In the genomic region with DNA sequence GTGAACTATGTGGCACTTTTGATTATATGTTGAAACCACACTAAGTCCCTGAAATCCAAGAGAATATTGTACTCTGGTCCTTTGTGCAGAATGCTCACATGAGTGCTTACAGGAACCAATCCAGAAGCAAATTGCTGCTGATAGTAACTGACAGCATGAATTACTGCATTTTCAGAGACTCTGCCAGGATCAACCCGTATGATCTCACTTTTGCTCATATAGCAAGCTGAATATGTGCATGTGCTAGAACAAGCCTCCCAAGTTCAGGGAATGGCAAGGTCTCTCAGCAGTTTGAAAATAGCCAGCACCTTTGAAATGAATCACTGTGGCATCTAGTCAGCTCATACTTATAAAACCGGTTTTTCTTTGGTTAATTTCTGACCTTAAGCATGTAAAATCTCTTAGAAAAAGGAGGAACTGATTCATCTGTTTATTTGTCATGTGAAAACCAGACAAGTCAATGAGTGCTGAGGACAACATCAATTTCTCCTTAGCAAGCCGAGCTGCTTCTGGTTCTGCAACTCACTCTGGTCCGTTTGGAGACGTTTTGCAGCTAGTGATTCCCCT, we compare ENCODE assay signal across 8 cellular contexts.
A peak's percentile ranks its signal among the peaks of the same experiment; 100 is the strongest.
DNase-seq lines count a peak whose midpoint lies in the region; ATAC-seq, FAIRE-seq and TF ChIP-seq lines count a peak whose summit lies in the region.

No MANE protein-coding gene starts in this region.

- no peaks in the 10 kb centered on the region for H3K36me3 Mint-ChIP-seq in activated CD4-positive, alpha-beta memory T cell treated with anti-CD3 and anti-CD28 coated beads for 36 hours
- no peaks in the 10 kb centered on the region for H3K36me3 Mint-ChIP-seq in activated CD4-positive, alpha-beta memory T cell treated with anti-CD3 and anti-CD28 coated beads, Interleukin-2, amount 10 ng/mL, durations not matched to agents 7 days and 5 days (ENCODE audit: low read depth)

- no peaks in the 10 kb centered on the region for H3K9me3 Mint-ChIP-seq in activated CD4-positive, alpha-beta memory T cell treated with anti-CD3 and anti-CD28 coated beads for 36 hours
- H3K9me3 Mint-ChIP-seq in activated CD4-positive, alpha-beta memory T cell treated with anti-CD3 and anti-CD28 coated beads, Interleukin-2, amount 10 ng/mL, durations not matched to agents 7 days and 5 days: peaks cover 4% of the 10 kb centered on the region

- FAIRE-seq in bronchial epithelial cell (lab: Jason Lieb, UNC): peak; percentile 99

- H3K4me1 ChIP-seq in thoracic aorta (ENCODE audit: control insufficient read depth in 1 of 2, low read depth in 2 of 2): peaks cover 10 to 14% of the 10 kb centered on the region in 2 donors
- peaks cover 0 to 23% (median 9%) of the 10 kb centered on the region in 4 donors for H3K4me1 ChIP-seq in tibial artery

- no peaks in the 10 kb centered on the region for H3K4me1 Mint-ChIP-seq in activated CD4-positive, alpha-beta memory T cell treated with anti-CD3 and anti-CD28 coated beads for 36 hours (ENCODE audit: low read depth)
- H3K4me1 Mint-ChIP-seq in activated CD4-positive, alpha-beta memory T cell treated with anti-CD3 and anti-CD28 coated beads, Interleukin-2, amount 10 ng/mL, durations not matched to agents 7 days and 5 days: peaks cover 15% of the 10 kb centered on the region

- H3K27ac ChIP-seq in thoracic aorta (peak overlapping the region in 1 of 2 donors; percentile 2), tibial artery (peak overlapping the region in 1 of 2 donors; percentile 9)

- peak; percentile 65 for ATAC-seq in HG03066 (IDR thresholded peaks at IDR 0.05; ENCODE audit: low read depth, unreplicated experiment)
- ATAC-seq in thoracic aorta (ENCODE audit: insufficient number of reproducible peaks, low FRiP score, low read depth): no peak

- H3K4me3 Mint-ChIP-seq in activated CD4-positive, alpha-beta memory T cell treated with anti-CD3 and anti-CD28 coated beads for 36 hours: no peak overlapping the region
- no peak overlapping the region for H3K4me3 Mint-ChIP-seq in activated CD4-positive, alpha-beta memory T cell treated with anti-CD3 and anti-CD28 coated beads, Interleukin-2, amount 10 ng/mL, durations not matched to agents 7 days and 5 days

- peaks cover 9% of the 10 kb centered on the region for H3K27me3 Mint-ChIP-seq in activated CD4-positive, alpha-beta memory T cell treated with anti-CD3 and anti-CD28 coated beads for 36 hours
- no peaks in the 10 kb centered on the region for H3K27me3 Mint-ChIP-seq in activated CD4-positive, alpha-beta memory T cell treated with anti-CD3 and anti-CD28 coated beads, Interleukin-2, amount 10 ng/mL, durations not matched to agents 7 days and 5 days

- POLR2A ChIA-PET in activated CD4-positive, alpha-beta memory T cell treated with anti-CD3 and anti-CD28 coated beads for 36 hours (lab: Charles Lee): no interaction called here
- POLR2A ChIA-PET in activated CD4-positive, alpha-beta memory T cell treated with anti-CD3 and anti-CD28 coated beads, Interleukin-2, amount 10 ng/mL, durations not matched to agents 7 days and 5 days (lab: Charles Lee): no interaction called here

- TF ChIP-seq CTCF in bronchial epithelial cell (IDR thresholded peaks at IDR 0.05; ENCODE audit: insufficient read depth, low read length, severe bottlenecking) (no peak), thoracic aorta (IDR thresholded peaks at IDR 0.05) (no peak), tibial artery (IDR thresholded peaks at IDR 0.05) (no peak)

- peak; percentile 14 for DNase-seq in activated CD4-positive, alpha-beta memory T cell treated with anti-CD3 and anti-CD28 coated beads for 36 hours
- DNase-seq in activated CD4-positive, alpha-beta memory T cell treated with anti-CD3 and anti-CD28 coated beads, Interleukin-2, amount 10 ng/mL, durations not matched to agents 7 days and 5 days: no peak
- DNase-seq in bronchial epithelial cell (ENCODE audit: low read depth): peak; percentile 100
- DNase-seq in thoracic aorta (ENCODE audit: low spot score): no peak
- DNase-seq in HUDEP-2 (lab: John Stamatoyannopoulos, UW; ENCODE audit: unreplicated experiment in 76 of 76): no peak
- no peak for DNase-seq in DMS79 treated with DMSO at 0.1 percent for 48 hours (lab: John Stamatoyannopoulos, UW)
- DNase-seq in tibial artery: no peak

- H3K9me3 ChIP-seq in thoracic aorta (no peaks in the 10 kb centered on the region), tibial artery (no peaks in the 10 kb centered on the region)

- intact Hi-C loops in activated CD4-positive, alpha-beta memory T cell treated with anti-CD3 and anti-CD28 coated beads for 36 hours (cut with micrococcal nuclease): loop anchor here (1.0 to 2.0 kb wide), 2 partner anchors 43 to 63 kb away; no protein-coding TSS in a partner anchor
- intact Hi-C loops in tibial artery (cut with DNase I; ENCODE audit: low total_unique reads): no loop called here

- no peaks in the 10 kb centered on the region for H3K27me3 ChIP-seq in bronchial epithelial cell (ENCODE audit: control insufficient read depth, insufficient read depth, low read length)
- H3K27me3 ChIP-seq in thoracic aorta (replicated peaks; ENCODE audit: insufficient read depth): no peaks in the 10 kb centered on the region
- H3K27me3 ChIP-seq in tibial artery: no peaks in the 10 kb centered on the region

- H3K4me3 ChIP-seq in bronchial epithelial cell (ENCODE audit: low read depth, low read length) (no peak overlapping the region), thoracic aorta (peak overlapping the region; percentile 5), tibial artery (peak overlapping the region in 1 of 2 donors; percentile 5)

- H3K36me3 ChIP-seq in bronchial epithelial cell (ENCODE audit: control insufficient read depth, insufficient read depth, low read length) (no peaks in the 10 kb centered on the region), thoracic aorta (no peaks in the 10 kb centered on the region), tibial artery (no peaks in the 10 kb centered on the region)

- CTCF ChIA-PET in activated CD4-positive, alpha-beta memory T cell treated with anti-CD3 and anti-CD28 coated beads for 36 hours (lab: Charles Lee): no interaction called here
- CTCF ChIA-PET in activated CD4-positive, alpha-beta memory T cell treated with anti-CD3 and anti-CD28 coated beads, Interleukin-2, amount 10 ng/mL, durations not matched to agents 7 days and 5 days (lab: Charles Lee): interaction anchor here (0.6 kb wide), 1 partner anchor 132 kb away, joined by 3 read pairs; no protein-coding TSS in a partner anchor

- H3K27ac Mint-ChIP-seq in activated CD4-positive, alpha-beta memory T cell treated with anti-CD3 and anti-CD28 coated beads for 36 hours: no peak overlapping the region
- H3K27ac Mint-ChIP-seq in activated CD4-positive, alpha-beta memory T cell treated with anti-CD3 and anti-CD28 coated beads, Interleukin-2, amount 10 ng/mL, durations not matched to agents 7 days and 5 days: no peak overlapping the region

Comparison
In these comparisons a context has a peak if more than half of its experiments do, and no peak if none do; other contexts are left out.
1. DNase-seq: peak in activated CD4-positive, alpha-beta memory T cell treated with anti-CD3 and anti-CD28 coated beads for 36 hours (single experiment) and bronchial epithelial cell (single experiment); none in activated CD4-positive, alpha-beta memory T cell treated with anti-CD3 and anti-CD28 coated beads, Interleukin-2, amount 10 ng/mL, durations not matched to agents 7 days and 5 days (single experiment), thoracic aorta (single experiment), HUDEP-2 (0 of 76), DMS79 treated with DMSO at 0.1 percent for 48 hours (single experiment) and tibial artery (0 of 2).